1 cellular context compared by ENCODE assay signal in genomic region chr2:241817126-241817820, GRCh38.
TF ChIP-seq lines count a peak whose summit lies in the region.

No MANE protein-coding gene starts in this region.

TF ChIP-seq in PFSK-1, 5 proteins besides CTCF, POLR2A, EP300 and RAD21 (continued from another document):
- TF ChIP-seq REST (IDR thresholded peaks at IDR 0.05; ENCODE audit: insufficient read depth in 1 of 2, low read depth in 2 of 2, low read length in 2 of 2) (no peak; a peak in 1 of 4 replicates), FOXP2 (optimal IDR thresholded peaks at IDR 0.05; ENCODE audit: borderline replicate concordance, extremely low read depth, extremely low read length, insufficient read depth) (peak; percentile 39)
